20 cellular contexts compared by ENCODE assay signal in the genomic region with DNA sequence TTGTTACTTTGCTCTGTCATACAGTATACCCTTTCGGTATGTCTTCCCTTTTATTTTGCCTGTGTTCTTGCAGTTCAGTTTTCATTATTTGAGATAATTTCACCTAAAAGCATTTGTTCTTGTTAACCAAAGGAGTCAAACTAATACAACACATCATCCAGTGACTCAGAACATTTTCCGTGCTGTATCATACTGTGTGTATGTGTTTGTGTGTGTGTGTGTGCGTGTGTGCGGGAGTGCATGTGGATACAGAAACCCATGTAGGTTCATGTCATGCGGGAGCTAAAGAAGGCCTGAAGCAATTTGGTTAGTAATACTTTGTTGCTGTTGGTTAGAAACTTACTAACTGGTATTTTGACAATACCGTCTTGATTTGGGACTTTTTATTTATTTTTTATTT. TPM values are rescaled to one million over a fixed set of nuclear protein-coding genes. Genes with fewer than 3 reads are reported as not detected.
DNase-seq lines count a peak whose midpoint lies in the region; ATAC-seq and TF ChIP-seq lines count a peak whose summit lies in the region.
"Had no signal": no experiment of that assay in that cellular context is flagged by ENCODE, and none has a peak within 500 bp of the region (broad histone marks: within the 10 kb centered on the region; RNA-seq: fewer than 3 reads in every experiment).

No MANE protein-coding gene starts in this region.

- H3K36me3 Mint-ChIP-seq in activated CD4-positive, alpha-beta T cell treated with anti-CD3 and anti-CD28 coated beads for 36 hours (ENCODE audit: low read depth), result peaks cover 68% of the 10 kb centered on the region
- H3K36me3 Mint-ChIP-seq in activated CD4-positive, alpha-beta T cell treated with anti-CD3 and anti-CD28 coated beads, Interleukin-2, amount 10 ng/mL, durations not matched to agents 7 days and 5 days (ENCODE audit: low read depth), result peaks cover 65% of the 10 kb centered on the region
- peaks cover 82% of the 10 kb centered on the region for H3K36me3 Mint-ChIP-seq in stimulated activated naive CD8-positive, alpha-beta T cell treated with anti-CD3 and anti-CD28 coated beads, Interleukin-15, Interleukin-2, amounts not matched to agents 100 ng/mL and 50 ng/mL, for 24 hours (ENCODE audit: low read depth)

- intact Hi-C loops in activated CD4-positive, alpha-beta T cell treated with anti-CD3 and anti-CD28 coated beads for 36 hours (cut with DNase I, micrococcal nuclease), result no loop called here

- peak; percentile 56 for DNase-seq in activated CD4-positive, alpha-beta T cell treated with anti-CD3 and anti-CD28 coated beads for 36 hours
- DNase-seq in activated CD4-positive, alpha-beta T cell treated with anti-CD3 and anti-CD28 coated beads, Interleukin-2, amount 10 ng/mL, durations not matched to agents 7 days and 5 days, result no peak
- no peak for DNase-seq in stimulated activated naive CD8-positive, alpha-beta T cell treated with anti-CD3 and anti-CD28 coated beads, Interleukin-15, Interleukin-2, amounts not matched to agents 100 U/mL and 50 U/mL, for 24 hours
- peak; percentile 39 for DNase-seq in epithelial cell of esophagus (ENCODE audit: low read depth)
- DNase-seq: brain microvascular endothelial cell, COR-L47, hippocampal formation, islet precursor cell, NCI-H1417, NCI-H524, substantia nigra, T-helper 17 cell, WERI-Rb-1 had no signal

- H3K4me1 Mint-ChIP-seq in activated CD4-positive, alpha-beta T cell treated with anti-CD3 and anti-CD28 coated beads for 36 hours, result peaks cover 22% of the 10 kb centered on the region
- peaks cover 12% of the 10 kb centered on the region for H3K4me1 Mint-ChIP-seq in activated CD4-positive, alpha-beta T cell treated with anti-CD3 and anti-CD28 coated beads, Interleukin-2, amount 10 ng/mL, durations not matched to agents 7 days and 5 days
- peaks cover 15% of the 10 kb centered on the region for H3K4me1 Mint-ChIP-seq in stimulated activated naive CD8-positive, alpha-beta T cell treated with anti-CD3 and anti-CD28 coated beads, Interleukin-15, Interleukin-2, amounts not matched to agents 100 ng/mL and 50 ng/mL, for 24 hours (ENCODE audit: low read depth)

- no peaks in the 10 kb centered on the region for H3K9me3 Mint-ChIP-seq in activated CD4-positive, alpha-beta T cell treated with anti-CD3 and anti-CD28 coated beads for 36 hours (ENCODE audit: low read depth)
- H3K9me3 Mint-ChIP-seq in activated CD4-positive, alpha-beta T cell treated with anti-CD3 and anti-CD28 coated beads, Interleukin-2, amount 10 ng/mL, durations not matched to agents 7 days and 5 days, result no peaks in the 10 kb centered on the region
- no peaks in the 10 kb centered on the region for H3K9me3 Mint-ChIP-seq in stimulated activated naive CD8-positive, alpha-beta T cell treated with anti-CD3 and anti-CD28 coated beads, Interleukin-15, Interleukin-2, amounts not matched to agents 100 ng/mL and 50 ng/mL, for 24 hours

- no peak overlapping the region for H3K4me3 ChIP-seq in epithelial cell of esophagus (ENCODE audit: low read length)
- H3K4me3 ChIP-seq: prostate gland, SJSA1 had no signal

- CTCF ChIA-PET in activated CD4-positive, alpha-beta T cell treated with anti-CD3 and anti-CD28 coated beads for 36 hours (lab: Charles Lee), result no interaction called here
- CTCF ChIA-PET in activated CD4-positive, alpha-beta T cell treated with anti-CD3 and anti-CD28 coated beads, Interleukin-2, amount 10 ng/mL, durations not matched to agents 7 days and 5 days (lab: Charles Lee), result no interaction called here

- no peaks in the 10 kb centered on the region for H3K27me3 Mint-ChIP-seq in activated CD4-positive, alpha-beta T cell treated with anti-CD3 and anti-CD28 coated beads for 36 hours
- no peaks in the 10 kb centered on the region for H3K27me3 Mint-ChIP-seq in activated CD4-positive, alpha-beta T cell treated with anti-CD3 and anti-CD28 coated beads, Interleukin-2, amount 10 ng/mL, durations not matched to agents 7 days and 5 days
- H3K27me3 Mint-ChIP-seq in stimulated activated naive CD8-positive, alpha-beta T cell treated with anti-CD3 and anti-CD28 coated beads, Interleukin-15, Interleukin-2, amounts not matched to agents 100 ng/mL and 50 ng/mL, for 24 hours, result no peaks in the 10 kb centered on the region
- H3K27me3 Mint-ChIP-seq: T-helper 17 cell had no signal

- ATAC-seq in activated CD4-positive, alpha-beta T cell treated with anti-CD3 and anti-CD28 coated beads for 36 hours, result peak; percentile 47
- ATAC-seq in stimulated activated naive CD8-positive, alpha-beta T cell treated with anti-CD3 and anti-CD28 coated beads, Interleukin-15, Interleukin-2, amounts not matched to agents 100 U/mL and 50 U/mL, for 24 hours, result no peak
- no peak for ATAC-seq in HG03095 (IDR thresholded peaks at IDR 0.05; ENCODE audit: unreplicated experiment)
- ATAC-seq in HG03097 (IDR thresholded peaks at IDR 0.05; ENCODE audit: low FRiP score, unreplicated experiment), result no peak
- ATAC-seq in HG03520 (IDR thresholded peaks at IDR 0.05; ENCODE audit: unreplicated experiment), result no peak
- ATAC-seq: HepG2 had no signal

- no peak for TF ChIP-seq CTCF in epithelial cell of esophagus (IDR thresholded peaks at IDR 0.05; ENCODE audit: insufficient read depth, low read depth, low read length, missing control alignments)

- peak overlapping the region; percentile 11 for H3K27ac Mint-ChIP-seq in activated CD4-positive, alpha-beta T cell treated with anti-CD3 and anti-CD28 coated beads for 36 hours
- H3K27ac Mint-ChIP-seq in activated CD4-positive, alpha-beta T cell treated with anti-CD3 and anti-CD28 coated beads, Interleukin-2, amount 10 ng/mL, durations not matched to agents 7 days and 5 days, result no peak overlapping the region
- H3K27ac Mint-ChIP-seq in stimulated activated naive CD8-positive, alpha-beta T cell treated with anti-CD3 and anti-CD28 coated beads, Interleukin-15, Interleukin-2, amounts not matched to agents 100 ng/mL and 50 ng/mL, for 24 hours, result peak overlapping the region; percentile 19

- H3K4me3 Mint-ChIP-seq in activated CD4-positive, alpha-beta T cell treated with anti-CD3 and anti-CD28 coated beads for 36 hours, result no peak overlapping the region
- no peak overlapping the region for H3K4me3 Mint-ChIP-seq in activated CD4-positive, alpha-beta T cell treated with anti-CD3 and anti-CD28 coated beads, Interleukin-2, amount 10 ng/mL, durations not matched to agents 7 days and 5 days
- no peak overlapping the region for H3K4me3 Mint-ChIP-seq in stimulated activated naive CD8-positive, alpha-beta T cell treated with anti-CD3 and anti-CD28 coated beads, Interleukin-15, Interleukin-2, amounts not matched to agents 100 ng/mL and 50 ng/mL, for 24 hours
- H3K4me3 Mint-ChIP-seq: T-helper 17 cell had no signal

- POLR2A ChIA-PET in activated CD4-positive, alpha-beta T cell treated with anti-CD3 and anti-CD28 coated beads for 36 hours (lab: Charles Lee), result no interaction called here
- POLR2A ChIA-PET in activated CD4-positive, alpha-beta T cell treated with anti-CD3 and anti-CD28 coated beads, Interleukin-2, amount 10 ng/mL, durations not matched to agents 7 days and 5 days (lab: Charles Lee), result no interaction called here

RNA-seq across cellular contexts. Expression of gene CEP192, which starts 60.0 kb away (rescaled TPM):
- total RNA-seq in activated CD4-positive, alpha-beta T cell treated with anti-CD3 and anti-CD28 coated beads for 36 hours, result 10 to 100 TPM; 36.0 to 39.3 TPM
- 10 to 100 TPM; 52.3 to 55.1 TPM for total RNA-seq in activated CD4-positive, alpha-beta T cell treated with anti-CD3 and anti-CD28 coated beads, Interleukin-2, amount 10 ng/mL, durations not matched to agents 7 days and 5 days

Comparison
In these comparisons a context has a peak if more than half of its experiments do, and no peak if none do; other contexts are left out.
1. DNase-seq: peak in activated CD4-positive, alpha-beta T cell treated with anti-CD3 and anti-CD28 coated beads for 36 hours (single experiment) and epithelial cell of esophagus (single experiment); none in activated CD4-positive, alpha-beta T cell treated with anti-CD3 and anti-CD28 coated beads, Interleukin-2, amount 10 ng/mL, durations not matched to agents 7 days and 5 days (single experiment) and stimulated activated naive CD8-positive, alpha-beta T cell treated with anti-CD3 and anti-CD28 coated beads, Interleukin-15, Interleukin-2, amounts not matched to agents 100 U/mL and 50 U/mL, for 24 hours (single experiment).